19 cellular contexts compared by ENCODE assay signal in the genomic region with DNA sequence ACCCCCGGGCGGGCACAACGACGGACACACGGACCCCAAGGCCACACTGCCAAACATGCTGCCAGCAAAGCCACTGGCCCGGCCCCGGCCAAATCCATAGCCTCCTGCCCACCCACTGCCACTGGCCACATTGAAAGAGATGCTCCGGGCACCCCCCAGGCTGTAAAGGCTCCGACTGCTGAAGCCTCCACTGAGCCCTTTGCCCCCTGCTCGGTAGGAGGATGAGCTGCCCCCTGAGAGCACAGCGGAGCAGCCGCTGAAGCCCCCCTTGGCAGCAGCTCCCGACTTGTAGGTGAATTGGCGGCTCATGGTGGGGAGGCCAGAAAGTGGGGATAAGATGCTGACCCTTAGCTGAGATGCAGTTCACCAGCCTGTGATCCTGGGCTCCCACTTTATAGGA. TPM values are rescaled to one million over a fixed set of nuclear protein-coding genes. Genes with fewer than 3 reads are reported as not detected.
DNase-seq lines count a peak whose midpoint lies in the region; ATAC-seq and TF ChIP-seq lines count a peak whose summit lies in the region.
"Had no signal": no experiment of that assay in that cellular context is flagged by ENCODE, and none has a peak within 500 bp of the region (broad histone marks: within the 10 kb centered on the region; RNA-seq: fewer than 3 reads in every experiment).

TSS of gene KRT73 (minus strand) at position 344 of the 400 bp plus-strand sequence. CDS start at position 309, 35 bp downstream.

- WGBS in heart left ventricle, 4 donors, result 87 to 94% (median 89%) methylated on average over 11 to 14 of the region's 14 CpGs

- H3K9me3 ChIP-seq in right atrium auricular region (no peaks in the 10 kb centered on the region), heart left ventricle (peaks cover 0 to 3% (median 0%) of the 10 kb centered on the region in 12 donors), colonic mucosa (no peaks in the 10 kb centered on the region)
- H3K9me3 ChIP-seq in naive thymus-derived CD4-positive, alpha-beta T cell (ENCODE audit: control insufficient read depth in 2 of 3, low read length in 3 of 3), result no peaks in the 10 kb centered on the region

- CTCF ChIA-PET in naive thymus-derived CD4-positive, alpha-beta T cell (lab: Charles Lee), result interaction anchor here (0.6 to 1.8 kb wide), 4 partner anchors 33 to 253 kb away, joined by 3 to 6 read pairs (median 4); no protein-coding TSS in a partner anchor

- H3K9me3 Mint-ChIP-seq in naive thymus-derived CD4-positive, alpha-beta T cell, result peaks cover 0 to 5% (median 0%) of the 10 kb centered on the region in 11 donors

- TF ChIP-seq POLR2A in heart left ventricle (IDR thresholded peaks at IDR 0.05), result no peak

- H3K4me1 ChIP-seq in right atrium auricular region (no peaks in the 10 kb centered on the region), heart left ventricle (no peaks in the 10 kb centered on the region), colonic mucosa (no peaks in the 10 kb centered on the region)
- H3K4me1 ChIP-seq in naive thymus-derived CD4-positive, alpha-beta T cell (ENCODE audit: control insufficient read depth in 2 of 2, insufficient read depth in 2 of 2, low read length in 2 of 2), result peaks cover 6 to 55% of the 10 kb centered on the region in 2 donors

- H3K36me3 Mint-ChIP-seq in naive thymus-derived CD4-positive, alpha-beta T cell, result peaks cover 6 to 24% (median 9%) of the 10 kb centered on the region in 5 donors

- H3K36me3 ChIP-seq in right atrium auricular region (no peaks in the 10 kb centered on the region), heart left ventricle (no peaks in the 10 kb centered on the region), colonic mucosa (no peaks in the 10 kb centered on the region)
- H3K36me3 ChIP-seq in naive thymus-derived CD4-positive, alpha-beta T cell (ENCODE audit: control insufficient read depth in 2 of 3, insufficient read depth in 3 of 3, low read length in 3 of 3), result no peaks in the 10 kb centered on the region

- no peak within 1 kb of the TSS for H3K4me3 ChIP-seq in right atrium auricular region
- H3K4me3 ChIP-seq in heart left ventricle, result no peak within 1 kb of the TSS
- H3K4me3 ChIP-seq in colonic mucosa, result no peak within 1 kb of the TSS
- no peak within 1 kb of the TSS for H3K4me3 ChIP-seq in naive thymus-derived CD4-positive, alpha-beta T cell (ENCODE audit: low read length)

- H3K27ac ChIP-seq in right atrium auricular region (no peak within 1 kb of the TSS), heart left ventricle (no peak within 1 kb of the TSS), colonic mucosa (no peak within 1 kb of the TSS)
- H3K27ac ChIP-seq in naive thymus-derived CD4-positive, alpha-beta T cell (ENCODE audit: low read depth, low read length), result peak within 1 kb of the TSS; percentile 84

- no peak within 1 kb of the TSS for H3K9ac ChIP-seq in colonic mucosa (ENCODE audit: low read depth in 2 of 2, low read length in 2 of 2)

- TF ChIP-seq CTCF in right atrium auricular region (IDR thresholded peaks at IDR 0.05), result no peak
- no peak for TF ChIP-seq CTCF in heart left ventricle (IDR thresholded peaks at IDR 0.05)
- TF ChIP-seq CTCF in colonic mucosa (IDR thresholded peaks at IDR 0.05), result no peak

- DNase-seq in right atrium auricular region (ENCODE audit: low spot score), result peak; percentile 40
- DNase-seq in heart left ventricle, result no peak
- peak; percentile 10 for DNase-seq in colonic mucosa
- no peak for DNase-seq in naive thymus-derived CD4-positive, alpha-beta T cell
- DNase-seq in stimulated activated naive CD4-positive, alpha-beta T cell treated with Interleukin-2 at 50 U/mL for 16 hours (lab: John Stamatoyannopoulos, UW), result no peak
- no peak for DNase-seq in DMS153 treated with DMSO at 0.1 percent for 48 hours (lab: John Stamatoyannopoulos, UW; ENCODE audit: unreplicated experiment)
- DNase-seq: ACHN, C1 segment of cervical spinal cord, DMS79 treated with DMSO at 0.1 percent for 48 hours, GOT3, KBM-7, NCI-H1105 treated with DMSO at 0.1 percent for 48 hours, NCI-H187, NCI-H2107, NCI-H510A treated with DMSO at 0.1 percent for 48 hours, NCI-H774, Right ventricle myocardium superior had no signal

- peaks cover 0 to 10% (median 0%) of the 10 kb centered on the region in 5 donors for H3K27me3 Mint-ChIP-seq in naive thymus-derived CD4-positive, alpha-beta T cell

- peak within 1 kb of the TSS in 8 of 9 donors; percentile 94 to 99 (median 98) for H3K27ac Mint-ChIP-seq in naive thymus-derived CD4-positive, alpha-beta T cell

- peaks cover 26 to 97% (median 90%) of the 10 kb centered on the region in 7 donors for H3K4me1 Mint-ChIP-seq in naive thymus-derived CD4-positive, alpha-beta T cell

- ATAC-seq in heart left ventricle (no peak), HG03342 (IDR thresholded peaks at IDR 0.05; ENCODE audit: unreplicated experiment) (no peak)
- ATAC-seq in naive thymus-derived CD4-positive, alpha-beta T cell, result no peak

- POLR2A ChIA-PET in naive thymus-derived CD4-positive, alpha-beta T cell (lab: Charles Lee), result interaction anchor here (0.6 to 13.8 kb wide), 7 partner anchors 8 to 463 kb away, joined by 3 to 227 read pairs (median 18); partner anchors contain the start of gene KRT2

- H3K27me3 ChIP-seq in right atrium auricular region (no peaks in the 10 kb centered on the region), heart left ventricle (peaks cover 0 to 20% (median 0%) of the 10 kb centered on the region in 9 donors), colonic mucosa (no peaks in the 10 kb centered on the region)
- H3K27me3 ChIP-seq in naive thymus-derived CD4-positive, alpha-beta T cell (ENCODE audit: control insufficient read depth in 2 of 2, insufficient read depth in 2 of 2, low read length in 2 of 2), result no peaks in the 10 kb centered on the region

- H3K4me3 Mint-ChIP-seq in naive thymus-derived CD4-positive, alpha-beta T cell, result peak within 1 kb of the TSS in 7 of 10 donors; percentile 46 to 85 (median 71)

- intact Hi-C loops in heart left ventricle (cut with DNase I) (no loop called here), colonic mucosa (cut with DNase I) (no loop called here)
- intact Hi-C loops in naive thymus-derived CD4-positive, alpha-beta T cell (cut with micrococcal nuclease), result loop anchor here in 1 of 2 donors (10.0 kb wide), 1 partner anchor 1597 kb away; no protein-coding TSS in a partner anchor

RNA-seq across cellular contexts. Expression of gene KRT73, which starts in this region (rescaled TPM):
- total RNA-seq in right atrium auricular region (not detected), heart left ventricle (not detected), colonic mucosa (not detected)
- polyA plus RNA-seq in heart left ventricle, result not detected
- 10 to 100 TPM in 4 of 5 experiments, 1 to 10 TPM in 1; 1.0 to 96.4 (median 65.6) TPM for total RNA-seq in naive thymus-derived CD4-positive, alpha-beta T cell
- 10 to 100 TPM in 1 of 2 donors, 1 to 10 TPM in 1; 6.2 to 11.1 TPM for polyA plus RNA-seq in naive thymus-derived CD4-positive, alpha-beta T cell
- total RNA-seq: OCI-LY7, Right ventricle myocardium superior had no signal

Comparison
In these comparisons a context has a peak if more than half of its experiments do, and no peak if none do; other contexts are left out.
1. RNA of gene KRT73 (polyA plus RNA-seq): 6.2 to 11.1 TPM in naive thymus-derived CD4-positive, alpha-beta T cell; not detected in heart left ventricle; every median in the first group is over 4 times any median in the second.
2. Peak in DNase-seq in right atrium auricular region; RNA of the gene not detected or under 1 TPM.
3. Peak in DNase-seq in colonic mucosa; RNA of the gene not detected or under 1 TPM.